ENCODE assay signal across 9 cellular contexts in genomic region chr20:9442858-9443257, GRCh38.
A peak's percentile ranks its signal among the peaks of the same experiment; 100 is the strongest.
DNase-seq lines count a peak whose midpoint lies in the region; ATAC-seq lines count a peak whose summit lies in the region.
"Had no signal": no experiment of that assay in that cellular context is flagged by ENCODE, and none has a peak within 500 bp of the region (broad histone marks: within the 10 kb centered on the region; RNA-seq: fewer than 3 reads in every experiment).

No MANE protein-coding gene starts in this region.

- intact Hi-C loops in activated CD4-positive, alpha-beta T cell treated with anti-CD3 and anti-CD28 coated beads for 36 hours (cut with DNase I, micrococcal nuclease): no loop called here

- peak; percentile 30 for ATAC-seq in activated CD4-positive, alpha-beta T cell treated with anti-CD3 and anti-CD28 coated beads for 36 hours
- peak; percentile 72 for ATAC-seq in HG03045 (IDR thresholded peaks at IDR 0.05; ENCODE audit: unreplicated experiment)
- ATAC-seq in activated T-cell treated with anti-CD3 and anti-CD28 coated beads, Interleukin-2, amount 50 U/mL, for 4 hours: no peak

- CTCF ChIA-PET in activated CD4-positive, alpha-beta T cell treated with anti-CD3 and anti-CD28 coated beads for 36 hours (lab: Charles Lee): interaction anchor here (0.7 kb wide), 1 partner anchor 171 kb away, joined by 3 read pairs; no protein-coding TSS in a partner anchor

- POLR2A ChIA-PET in activated CD4-positive, alpha-beta T cell treated with anti-CD3 and anti-CD28 coated beads for 36 hours (lab: Charles Lee): no interaction called here

- H3K4me3 Mint-ChIP-seq in activated CD4-positive, alpha-beta T cell treated with anti-CD3 and anti-CD28 coated beads for 36 hours: no peak overlapping the region
- H3K4me3 Mint-ChIP-seq in activated T-cell treated with anti-CD3 and anti-CD28 coated beads, Interleukin-2, amount 50 U/mL, for 4 hours: no peak overlapping the region

- H3K36me3 Mint-ChIP-seq in activated CD4-positive, alpha-beta T cell treated with anti-CD3 and anti-CD28 coated beads for 36 hours (ENCODE audit: low read depth): no peaks in the 10 kb centered on the region
- no peaks in the 10 kb centered on the region for H3K36me3 Mint-ChIP-seq in activated T-cell treated with anti-CD3 and anti-CD28 coated beads, Interleukin-2, amount 50 U/mL, for 4 hours (ENCODE audit: insufficient read depth)

- no peaks in the 10 kb centered on the region for H3K4me1 Mint-ChIP-seq in activated CD4-positive, alpha-beta T cell treated with anti-CD3 and anti-CD28 coated beads for 36 hours
- no peaks in the 10 kb centered on the region for H3K4me1 Mint-ChIP-seq in activated T-cell treated with anti-CD3 and anti-CD28 coated beads, Interleukin-2, amount 50 U/mL, for 4 hours (ENCODE audit: low read depth)

- peak; percentile 6 for DNase-seq in activated CD4-positive, alpha-beta T cell treated with anti-CD3 and anti-CD28 coated beads for 36 hours
- no peak for DNase-seq in activated CD4-positive, alpha-beta T cell treated with anti-CD3 and anti-CD28 coated beads, Interleukin-2, amount 50 U/mL, for 48 hours
- DNase-seq in NCI-H2196 treated with DMSO at 0.1 percent for 48 hours (lab: John Stamatoyannopoulos, UW; ENCODE audit: unreplicated experiment) (peak; percentile 29), superior temporal gyrus (ENCODE audit: extremely low spot score) (peak; percentile 28), retina (no peak), NCI-H345 (lab: John Stamatoyannopoulos, UW) (no peak)
- DNase-seq in activated T-cell treated with anti-CD3 and anti-CD28 coated beads, Interleukin-2, amount 50 U/mL, for 4 hours: no peak
- DNase-seq: central memory CD4-positive, alpha-beta T cell had no signal

- H3K9me3 Mint-ChIP-seq in activated CD4-positive, alpha-beta T cell treated with anti-CD3 and anti-CD28 coated beads for 36 hours (ENCODE audit: low read depth): peaks cover 6% of the 10 kb centered on the region
- peaks cover 8% of the 10 kb centered on the region for H3K9me3 Mint-ChIP-seq in activated T-cell treated with anti-CD3 and anti-CD28 coated beads, Interleukin-2, amount 50 U/mL, for 4 hours

- no peaks in the 10 kb centered on the region for H3K27me3 Mint-ChIP-seq in activated CD4-positive, alpha-beta T cell treated with anti-CD3 and anti-CD28 coated beads for 36 hours
- no peaks in the 10 kb centered on the region for H3K27me3 Mint-ChIP-seq in activated T-cell treated with anti-CD3 and anti-CD28 coated beads, Interleukin-2, amount 50 U/mL, for 4 hours (ENCODE audit: low read depth)

- H3K27ac Mint-ChIP-seq in activated CD4-positive, alpha-beta T cell treated with anti-CD3 and anti-CD28 coated beads for 36 hours: no peak overlapping the region

Comparison
In these comparisons a context has a peak if more than half of its experiments do, and no peak if none do; other contexts are left out.
1. DNase-seq: peak in activated CD4-positive, alpha-beta T cell treated with anti-CD3 and anti-CD28 coated beads for 36 hours (single experiment), NCI-H2196 treated with DMSO at 0.1 percent for 48 hours (single experiment) and superior temporal gyrus (single experiment); none in activated CD4-positive, alpha-beta T cell treated with anti-CD3 and anti-CD28 coated beads, Interleukin-2, amount 50 U/mL, for 48 hours (0 of 2), retina (single experiment), activated T-cell treated with anti-CD3 and anti-CD28 coated beads, Interleukin-2, amount 50 U/mL, for 4 hours (single experiment) and NCI-H345 (single experiment).
2. ATAC-seq: peak in activated CD4-positive, alpha-beta T cell treated with anti-CD3 and anti-CD28 coated beads for 36 hours (single experiment) and HG03045 (single experiment); none in activated T-cell treated with anti-CD3 and anti-CD28 coated beads, Interleukin-2, amount 50 U/mL, for 4 hours (0 of 2).